Comparison of ENCODE assay signal across 11 cellular contexts in genomic region chr7:50305697-50306300, GRCh38. TPM values are rescaled to one million over a fixed set of nuclear protein-coding genes. Genes with fewer than 3 reads are reported as not detected.
DNase-seq lines count a peak whose midpoint lies in the region; ATAC-seq and TF ChIP-seq lines count a peak whose summit lies in the region.
"Had no signal": no experiment of that assay in that cellular context is flagged by ENCODE, and none has a peak within 500 bp of the region (broad histone marks: within the 10 kb centered on the region; RNA-seq: fewer than 3 reads in every experiment).

No MANE protein-coding gene starts in this region.

- H3K27me3 Mint-ChIP-seq in MCF 10A (ENCODE audit: insufficient read depth, unreplicated experiment) (peaks cover 20% of the 10 kb centered on the region), memory B cell (no peaks in the 10 kb centered on the region)
- no peaks in the 10 kb centered on the region for H3K27me3 Mint-ChIP-seq in activated CD8-positive, alpha-beta T cell treated with anti-CD3 and anti-CD28 coated beads for 36 hours

- CTCF ChIA-PET in MCF 10A (lab: Yijun Ruan, JAX) = interaction anchor here (1.0 kb wide), 1 partner anchor 100 kb away, joined by 3 read pairs; no protein-coding TSS in a partner anchor
- CTCF ChIA-PET in activated CD8-positive, alpha-beta T cell treated with anti-CD3 and anti-CD28 coated beads for 36 hours (lab: Charles Lee) = interaction anchor here (1.0 to 12.9 kb wide), 9 partner anchors 9 to 112 kb away, joined by 3 to 209 read pairs (median 7); no protein-coding TSS in a partner anchor

- no peak overlapping the region for H3K4me3 Mint-ChIP-seq in MCF 10A (ENCODE audit: unreplicated experiment)
- H3K4me3 Mint-ChIP-seq in activated CD8-positive, alpha-beta T cell treated with anti-CD3 and anti-CD28 coated beads for 36 hours = peak overlapping the region; percentile 94
- H3K4me3 Mint-ChIP-seq in memory B cell = peak overlapping the region; percentile 100

- no peaks in the 10 kb centered on the region for H3K36me3 Mint-ChIP-seq in MCF 10A (ENCODE audit: insufficient read depth, unreplicated experiment)
- peaks cover 61% of the 10 kb centered on the region for H3K36me3 Mint-ChIP-seq in activated CD8-positive, alpha-beta T cell treated with anti-CD3 and anti-CD28 coated beads for 36 hours (ENCODE audit: low read depth)
- peaks cover 16% of the 10 kb centered on the region for H3K36me3 Mint-ChIP-seq in memory B cell

- BruUV-seq in MCF 10A (replicated peaks; lab: Mats Ljungman, UMichigan) = no TSS peak

- H3K9me3 ChIP-seq in breast epithelium (no peaks in the 10 kb centered on the region), upper lobe of right lung (no peaks in the 10 kb centered on the region)

- H3K4me1 Mint-ChIP-seq in MCF 10A (ENCODE audit: insufficient read depth, unreplicated experiment) (no peaks in the 10 kb centered on the region), memory B cell (peaks cover 21% of the 10 kb centered on the region)
- H3K4me1 Mint-ChIP-seq in activated CD8-positive, alpha-beta T cell treated with anti-CD3 and anti-CD28 coated beads for 36 hours (ENCODE audit: low read depth) = peaks cover 22% of the 10 kb centered on the region

- H3K9me3 Mint-ChIP-seq in MCF 10A (ENCODE audit: unreplicated experiment) = no peaks in the 10 kb centered on the region
- H3K9me3 Mint-ChIP-seq in activated CD8-positive, alpha-beta T cell treated with anti-CD3 and anti-CD28 coated beads for 36 hours = no peaks in the 10 kb centered on the region
- H3K9me3 Mint-ChIP-seq in memory B cell = no peaks in the 10 kb centered on the region

- ATAC-seq in activated CD8-positive, alpha-beta T cell treated with anti-CD3 and anti-CD28 coated beads for 36 hours = no peak
- ATAC-seq in memory B cell (ENCODE audit: low read depth) (no peak), upper lobe of right lung (no peak), HG03280 (IDR thresholded peaks at IDR 0.05; ENCODE audit: unreplicated experiment) (no peak), GM18907 (IDR thresholded peaks at IDR 0.05; ENCODE audit: unreplicated experiment) (no peak)

- DNase-seq in breast epithelium (ENCODE audit: low spot score in 2 of 2) = no peak
- DNase-seq in MCF 10A (ENCODE audit: unreplicated experiment) = no peak
- DNase-seq in activated CD8-positive, alpha-beta T cell treated with anti-CD3 and anti-CD28 coated beads for 36 hours = no peak
- no peak for DNase-seq in memory B cell (ENCODE audit: low spot score in 2 of 2)
- DNase-seq in upper lobe of right lung = no peak
- DNase-seq in A172 (ENCODE audit: low spot score) = no peak
- DNase-seq: SHP77 had no signal

- H3K27ac Mint-ChIP-seq in MCF 10A (ENCODE audit: low read depth, unreplicated experiment) (no peak overlapping the region), memory B cell (peak overlapping the region; percentile 96)
- H3K27ac Mint-ChIP-seq in activated CD8-positive, alpha-beta T cell treated with anti-CD3 and anti-CD28 coated beads for 36 hours = peak overlapping the region; percentile 97

- no peak for TF ChIP-seq POLR2A in breast epithelium (IDR thresholded peaks at IDR 0.05)

- H3K36me3 ChIP-seq in breast epithelium (no peaks in the 10 kb centered on the region), upper lobe of right lung (no peaks in the 10 kb centered on the region)

- POLR2A ChIA-PET in MCF 10A (lab: Yijun Ruan, JAX) = no interaction called here
- POLR2A ChIA-PET in activated CD8-positive, alpha-beta T cell treated with anti-CD3 and anti-CD28 coated beads for 36 hours (lab: Charles Lee) = interaction anchor here (0.7 to 30.3 kb wide), 13 partner anchors 10 to 161 kb away, joined by 3 to 1646 read pairs (median 14); no protein-coding TSS in a partner anchor

- H3K4me1 ChIP-seq in breast epithelium (no peaks in the 10 kb centered on the region), upper lobe of right lung (peaks cover 4% of the 10 kb centered on the region)

- TF ChIP-seq CTCF in breast epithelium (IDR thresholded peaks at IDR 0.05) = no peak
- no peak for TF ChIP-seq CTCF in MCF 10A (IDR thresholded peaks at IDR 0.05; ENCODE audit: unreplicated experiment)
- TF ChIP-seq CTCF in activated CD8-positive, alpha-beta T cell treated with anti-CD3 and anti-CD28 coated beads for 36 hours (IDR thresholded peaks at IDR 0.05) = no peak
- no peak for TF ChIP-seq CTCF in upper lobe of right lung (IDR thresholded peaks at IDR 0.05)

- H3K27me3 ChIP-seq in breast epithelium = peaks cover 0 to 28% of the 10 kb centered on the region in 2 donors
- H3K27me3 ChIP-seq in upper lobe of right lung = peaks cover 22% of the 10 kb centered on the region

- intact Hi-C loops in breast epithelium (cut with DNase I; ENCODE audit: low total_unique reads) (no loop called here), MCF 10A (cut with micrococcal nuclease) (no loop called here), upper lobe of right lung (cut with DNase I) (no loop called here)
- intact Hi-C loops in activated CD8-positive, alpha-beta T cell treated with anti-CD3 and anti-CD28 coated beads for 36 hours (cut with micrococcal nuclease) = loop anchor here (1.0 to 5.0 kb wide), 3 partner anchors 38 to 158 kb away; no protein-coding TSS in a partner anchor

- H3K27ac ChIP-seq in breast epithelium (peak overlapping the region in 1 of 2 donors; percentile 39), upper lobe of right lung (peak overlapping the region; percentile 69)

- H3K4me3 ChIP-seq in breast epithelium = peak overlapping the region; percentile 47 to 70 (median 54)
- peak overlapping the region; percentile 53 for H3K4me3 ChIP-seq in upper lobe of right lung

RNA-seq across cellular contexts. Expression of gene IKZF1, which starts 1.3 kb away (rescaled TPM):
- 10 to 100 TPM; 14.2 to 21.4 (median 21.3) TPM for total RNA-seq in breast epithelium
- total RNA-seq in MCF 10A (2022) = not detected in 2 replicates
- 100 to 1,000 TPM; 277 to 295 TPM for total RNA-seq in activated CD8-positive, alpha-beta T cell treated with anti-CD3 and anti-CD28 coated beads for 36 hours
- total RNA-seq in upper lobe of right lung = 41.4 TPM
- total RNA-seq in A172 (2014; rRNA removed; shearing (Covaris generic)) = not detected in 2 replicates
- total RNA-seq: fibroblast of villous mesenchyme, smooth muscle cell had no signal

Comparison
In these comparisons a context has a peak if more than half of its experiments do, and no peak if none do; other contexts are left out.
1. RNA of gene IKZF1, which starts 1.3 kb away (total RNA-seq): 277 to 295 TPM in activated CD8-positive, alpha-beta T cell treated with anti-CD3 and anti-CD28 coated beads for 36 hours, 41.4 TPM in upper lobe of right lung (single experiment) and 14.2 to 21.4 TPM in breast epithelium; not detected in MCF 10A and not detected in A172; every median in the first group is over 10 times any median in the second.